Comparison of ENCODE assay signal across 2 cellular contexts in genomic region chr12:107543841-107544240, GRCh38.
TF ChIP-seq lines count a peak whose summit lies in the region.

No MANE protein-coding gene starts in this region.

TF ChIP-seq in GM23338, 12 proteins besides CTCF, POLR2A, EP300 and RAD21 (continued from another document):
- TF ChIP-seq EZH2 (IDR thresholded peaks at IDR 0.05; ENCODE audit: low read depth, unreplicated experiment) (no peak), ZNF114 (CRISPR knock-in tag; IDR thresholded peaks at IDR 0.05) (no peak), JUNB (IDR thresholded peaks at IDR 0.05; ENCODE audit: unreplicated experiment) (no peak), NANOG (IDR thresholded peaks at IDR 0.05; ENCODE audit: borderline replicate concordance) (no peak), CREB1 (CRISPR knock-in tag; IDR thresholded peaks at IDR 0.05; ENCODE audit: low read depth) (no peak), ZNF331 (CRISPR knock-in tag; IDR thresholded peaks at IDR 0.05; ENCODE audit: low read depth) (no peak), POLR2AphosphoS5 (IDR thresholded peaks at IDR 0.05; ENCODE audit: low read depth) (no peak), EZH2phosphoT487 (IDR thresholded peaks at IDR 0.05; ENCODE audit: unreplicated experiment) (no peak)
- TF ChIP-seq, protein P1, sequence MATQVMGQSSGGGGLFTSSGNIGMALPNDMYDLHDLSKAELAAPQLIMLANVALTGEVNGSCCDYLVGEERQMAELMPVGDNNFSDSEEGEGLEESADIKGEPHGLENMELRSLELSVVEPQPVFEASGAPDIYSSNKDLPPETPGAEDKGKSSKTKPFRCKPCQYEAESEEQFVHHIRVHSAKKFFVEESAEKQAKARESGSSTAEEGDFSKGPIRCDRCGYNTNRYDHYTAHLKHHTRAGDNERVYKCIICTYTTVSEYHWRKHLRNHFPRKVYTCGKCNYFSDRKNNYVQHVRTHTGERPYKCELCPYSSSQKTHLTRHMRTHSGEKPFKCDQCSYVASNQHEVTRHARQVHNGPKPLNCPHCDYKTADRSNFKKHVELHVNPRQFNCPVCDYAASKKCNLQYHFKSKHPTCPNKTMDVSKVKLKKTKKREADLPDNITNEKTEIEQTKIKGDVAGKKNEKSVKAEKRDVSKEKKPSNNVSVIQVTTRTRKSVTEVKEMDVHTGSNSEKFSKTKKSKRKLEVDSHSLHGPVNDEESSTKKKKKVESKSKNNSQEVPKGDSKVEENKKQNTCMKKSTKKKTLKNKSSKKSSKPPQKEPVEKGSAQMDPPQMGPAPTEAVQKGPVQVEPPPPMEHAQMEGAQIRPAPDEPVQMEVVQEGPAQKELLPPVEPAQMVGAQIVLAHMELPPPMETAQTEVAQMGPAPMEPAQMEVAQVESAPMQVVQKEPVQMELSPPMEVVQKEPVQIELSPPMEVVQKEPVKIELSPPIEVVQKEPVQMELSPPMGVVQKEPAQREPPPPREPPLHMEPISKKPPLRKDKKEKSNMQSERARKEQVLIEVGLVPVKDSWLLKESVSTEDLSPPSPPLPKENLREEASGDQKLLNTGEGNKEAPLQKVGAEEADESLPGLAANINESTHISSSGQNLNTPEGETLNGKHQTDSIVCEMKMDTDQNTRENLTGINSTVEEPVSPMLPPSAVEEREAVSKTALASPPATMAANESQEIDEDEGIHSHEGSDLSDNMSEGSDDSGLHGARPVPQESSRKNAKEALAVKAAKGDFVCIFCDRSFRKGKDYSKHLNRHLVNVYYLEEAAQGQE (IDR thresholded peaks at IDR 0.05; ENCODE audit: unreplicated experiment), result no peak
- TF ChIP-seq, protein P2, sequence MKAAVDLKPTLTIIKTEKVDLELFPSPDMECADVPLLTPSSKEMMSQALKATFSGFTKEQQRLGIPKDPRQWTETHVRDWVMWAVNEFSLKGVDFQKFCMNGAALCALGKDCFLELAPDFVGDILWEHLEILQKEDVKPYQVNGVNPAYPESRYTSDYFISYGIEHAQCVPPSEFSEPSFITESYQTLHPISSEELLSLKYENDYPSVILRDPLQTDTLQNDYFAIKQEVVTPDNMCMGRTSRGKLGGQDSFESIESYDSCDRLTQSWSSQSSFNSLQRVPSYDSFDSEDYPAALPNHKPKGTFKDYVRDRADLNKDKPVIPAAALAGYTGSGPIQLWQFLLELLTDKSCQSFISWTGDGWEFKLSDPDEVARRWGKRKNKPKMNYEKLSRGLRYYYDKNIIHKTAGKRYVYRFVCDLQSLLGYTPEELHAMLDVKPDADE (IDR thresholded peaks at IDR 0.05), result no peak
TF ChIP-seq in GM23338: peak in this region for 0.

TF ChIP-seq in H1, 55 proteins besides CTCF, POLR2A, EP300 and RAD21:
- TF ChIP-seq RXRA (IDR thresholded peaks at IDR 0.05; ENCODE audit: insufficient read depth, low read depth, low read length), result no peak
- TF ChIP-seq YY1 (IDR thresholded peaks at IDR 0.05; ENCODE audit: low read depth, low read length), result no peak
- TF ChIP-seq RBBP5 (IDR thresholded peaks at IDR 0.05; ENCODE audit: borderline replicate concordance, low read depth, low read length), result no peak
- no peak for TF ChIP-seq SUZ12 (IDR thresholded peaks at IDR 0.05; ENCODE audit: low read length)
- TF ChIP-seq TCF12 (IDR thresholded peaks at IDR 0.05; ENCODE audit: low read depth, low read length), result no peak
- no peak for TF ChIP-seq RNF2 (IDR thresholded peaks at IDR 0.05; ENCODE audit: borderline replicate concordance, low read depth, low read length, missing control alignments, poor library complexity, severe bottlenecking)
- no peak for TF ChIP-seq SP2 (IDR thresholded peaks at IDR 0.05; ENCODE audit: low read length)
- no peak for TF ChIP-seq FOSL1 (IDR thresholded peaks at IDR 0.05; ENCODE audit: insufficient read depth, low read depth, low read length)
- TF ChIP-seq EZH2 (IDR thresholded peaks at IDR 0.05; ENCODE audit: low read depth, low read length, severe bottlenecking), result no peak
